ENCODE assay signal across 2 cellular contexts in genomic region chr15:84886211-84886983, GRCh38.
TF ChIP-seq lines count a peak whose summit lies in the region.

No MANE protein-coding gene starts in this region.

TF ChIP-seq in GM23338, 12 proteins besides CTCF, POLR2A, EP300 and RAD21:
- TF ChIP-seq EZH2 (IDR thresholded peaks at IDR 0.05; ENCODE audit: low read depth, unreplicated experiment) (no peak), REST (IDR thresholded peaks at IDR 0.05; ENCODE audit: unreplicated experiment) (no peak), CREB1 (CRISPR knock-in tag; IDR thresholded peaks at IDR 0.05; ENCODE audit: low read depth) (no peak), JUNB (IDR thresholded peaks at IDR 0.05; ENCODE audit: unreplicated experiment) (no peak)

TF ChIP-seq in H1, 55 proteins besides CTCF, POLR2A, EP300 and RAD21:
- TF ChIP-seq POLR2AphosphoS5 (IDR thresholded peaks at IDR 0.05; ENCODE audit: low read depth, low read length) = no peak
- no peak for TF ChIP-seq CTBP2 (IDR thresholded peaks at IDR 0.05; ENCODE audit: borderline replicate concordance, insufficient read depth, insufficient read length, low read length)
- no peak for TF ChIP-seq SRF (IDR thresholded peaks at IDR 0.05; ENCODE audit: low read depth, low read length)
- no peak for TF ChIP-seq MAX (IDR thresholded peaks at IDR 0.05)
- no peak for TF ChIP-seq BRCA1 (IDR thresholded peaks at IDR 0.05; ENCODE audit: low read depth, low read length)
- no peak for TF ChIP-seq NANOG (IDR thresholded peaks at IDR 0.05; ENCODE audit: insufficient read depth, low read depth, low read length, poor library complexity, severe bottlenecking)
- TF ChIP-seq PHF8 (conservative IDR thresholded peaks at IDR 0.05; ENCODE audit: low read depth, low read length) = no peak
- TF ChIP-seq RBBP5 (IDR thresholded peaks at IDR 0.05; ENCODE audit: borderline replicate concordance, low read depth, low read length) = no peak
- TF ChIP-seq ATF2 (IDR thresholded peaks at IDR 0.05; ENCODE audit: low read length) = no peak
- no peak for TF ChIP-seq SP4 (IDR thresholded peaks at IDR 0.05; ENCODE audit: low read length)
- TF ChIP-seq JUND (IDR thresholded peaks at IDR 0.05; ENCODE audit: low read length) = no peak
- no peak for TF ChIP-seq TEAD4 (IDR thresholded peaks at IDR 0.05; ENCODE audit: low read depth, low read length)
- no peak for TF ChIP-seq CBX5 (IDR thresholded peaks at IDR 0.05; ENCODE audit: low read depth, low read length)
- TF ChIP-seq SIX5 (IDR thresholded peaks at IDR 0.05; ENCODE audit: low read depth, low read length) = no peak
- TF ChIP-seq TAF7 (optimal IDR thresholded peaks at IDR 0.05; ENCODE audit: borderline replicate concordance, low read depth, low read length) = no peak
- no peak for TF ChIP-seq KDM5A (IDR thresholded peaks at IDR 0.05; ENCODE audit: low read length)
- TF ChIP-seq CREB1 (IDR thresholded peaks at IDR 0.05) = no peak
- TF ChIP-seq USF2 (IDR thresholded peaks at IDR 0.05; ENCODE audit: low read length) = no peak
